1 cellular context compared by ENCODE assay signal in the genomic region with DNA sequence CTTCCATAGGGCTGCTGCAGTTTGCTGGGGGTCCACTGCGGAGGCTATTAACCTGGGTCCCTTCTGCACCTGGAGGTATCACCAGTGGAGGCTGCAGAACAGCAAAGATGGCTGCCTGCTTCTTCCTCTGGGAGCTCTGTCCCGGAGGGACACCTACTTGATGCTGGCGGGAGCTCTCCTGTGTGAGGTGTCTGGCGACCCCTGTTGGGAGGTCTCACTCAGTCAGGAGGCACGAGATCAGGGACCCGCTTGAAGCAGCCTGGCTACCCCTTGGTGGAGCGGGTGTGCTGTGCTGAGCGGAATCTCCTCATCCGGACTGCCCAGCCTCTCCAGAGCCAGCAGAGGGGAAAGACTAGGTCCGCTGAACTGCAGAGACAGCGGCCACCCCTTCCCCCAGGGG.
TF ChIP-seq lines count a peak whose summit lies in the region.

No MANE protein-coding gene starts in this region.

TF ChIP-seq in WTC11, 78 proteins besides CTCF, POLR2A, EP300 and RAD21 (continued from another document):
- TF ChIP-seq, protein P1, sequence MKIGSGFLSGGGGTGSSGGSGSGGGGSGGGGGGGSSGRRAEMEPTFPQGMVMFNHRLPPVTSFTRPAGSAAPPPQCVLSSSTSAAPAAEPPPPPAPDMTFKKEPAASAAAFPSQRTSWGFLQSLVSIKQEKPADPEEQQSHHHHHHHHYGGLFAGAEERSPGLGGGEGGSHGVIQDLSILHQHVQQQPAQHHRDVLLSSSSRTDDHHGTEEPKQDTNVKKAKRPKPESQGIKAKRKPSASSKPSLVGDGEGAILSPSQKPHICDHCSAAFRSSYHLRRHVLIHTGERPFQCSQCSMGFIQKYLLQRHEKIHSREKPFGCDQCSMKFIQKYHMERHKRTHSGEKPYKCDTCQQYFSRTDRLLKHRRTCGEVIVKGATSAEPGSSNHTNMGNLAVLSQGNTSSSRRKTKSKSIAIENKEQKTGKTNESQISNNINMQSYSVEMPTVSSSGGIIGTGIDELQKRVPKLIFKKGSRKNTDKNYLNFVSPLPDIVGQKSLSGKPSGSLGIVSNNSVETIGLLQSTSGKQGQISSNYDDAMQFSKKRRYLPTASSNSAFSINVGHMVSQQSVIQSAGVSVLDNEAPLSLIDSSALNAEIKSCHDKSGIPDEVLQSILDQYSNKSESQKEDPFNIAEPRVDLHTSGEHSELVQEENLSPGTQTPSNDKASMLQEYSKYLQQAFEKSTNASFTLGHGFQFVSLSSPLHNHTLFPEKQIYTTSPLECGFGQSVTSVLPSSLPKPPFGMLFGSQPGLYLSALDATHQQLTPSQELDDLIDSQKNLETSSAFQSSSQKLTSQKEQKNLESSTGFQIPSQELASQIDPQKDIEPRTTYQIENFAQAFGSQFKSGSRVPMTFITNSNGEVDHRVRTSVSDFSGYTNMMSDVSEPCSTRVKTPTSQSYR (CRISPR knock-in tag; IDR thresholded peaks at IDR 0.05) = no peak
- TF ChIP-seq, protein P2, sequence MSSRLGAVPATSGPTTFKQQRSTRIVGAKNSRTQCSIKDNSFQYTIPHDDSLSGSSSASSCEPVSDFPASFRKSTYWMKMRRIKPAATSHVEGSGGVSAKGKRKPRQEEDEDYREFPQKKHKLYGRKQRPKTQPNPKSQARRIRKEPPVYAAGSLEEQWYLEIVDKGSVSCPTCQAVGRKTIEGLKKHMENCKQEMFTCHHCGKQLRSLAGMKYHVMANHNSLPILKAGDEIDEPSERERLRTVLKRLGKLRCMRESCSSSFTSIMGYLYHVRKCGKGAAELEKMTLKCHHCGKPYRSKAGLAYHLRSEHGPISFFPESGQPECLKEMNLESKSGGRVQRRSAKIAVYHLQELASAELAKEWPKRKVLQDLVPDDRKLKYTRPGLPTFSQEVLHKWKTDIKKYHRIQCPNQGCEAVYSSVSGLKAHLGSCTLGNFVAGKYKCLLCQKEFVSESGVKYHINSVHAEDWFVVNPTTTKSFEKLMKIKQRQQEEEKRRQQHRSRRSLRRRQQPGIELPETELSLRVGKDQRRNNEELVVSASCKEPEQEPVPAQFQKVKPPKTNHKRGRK (CRISPR knock-in tag; IDR thresholded peaks at IDR 0.05; ENCODE audit: borderline replicate concordance) = no peak
- TF ChIP-seq HMGA2 (CRISPR knock-in tag; IDR thresholded peaks at IDR 0.05) = no peak
TF ChIP-seq in WTC11: peak in this region for 0.
